In genomic region chr10:113431807-113432206, GRCh38 we compare ENCODE assay signal across 33 cellular contexts.
"Had no signal": no experiment of that assay in that cellular context is flagged by ENCODE, and none has a peak within 500 bp of the region (broad histone marks: within the 10 kb centered on the region; RNA-seq: fewer than 3 reads in every experiment).

No MANE protein-coding gene starts in this region.

- H3K4me3 Mint-ChIP-seq: activated B cell treated with CpG ODN at 0.5 μM for 24 hours; activated CD4-positive, alpha-beta memory T cell treated with anti-CD3 and anti-CD28 coated beads, Interleukin-2, amount 10 ng/mL, durations not matched to agents 7 days and 5 days; activated CD8-positive, alpha-beta memory T cell treated with anti-CD3 and anti-CD28 coated beads, Interleukin-2, amount 10 ng/mL, durations not matched to agents 7 days and 5 days; activated naive CD8-positive, alpha-beta T cell treated with anti-CD3 and anti-CD28 coated beads for 36 hours; central memory CD8-positive, alpha-beta T cell had no signal

- H3K4me1 ChIP-seq: SJCRH30 had no signal

- H3K27me3 ChIP-seq: cardiac muscle cell, SJCRH30 had no signal

- H3K27ac Mint-ChIP-seq: activated B cell treated with CpG ODN at 0.5 μM for 24 hours; activated CD4-positive, alpha-beta memory T cell treated with anti-CD3 and anti-CD28 coated beads, Interleukin-2, amount 10 ng/mL, durations not matched to agents 7 days and 5 days; activated CD8-positive, alpha-beta memory T cell treated with anti-CD3 and anti-CD28 coated beads, Interleukin-2, amount 10 ng/mL, durations not matched to agents 7 days and 5 days; activated naive CD8-positive, alpha-beta T cell treated with anti-CD3 and anti-CD28 coated beads for 36 hours had no signal

- H3K9me3 Mint-ChIP-seq: activated CD4-positive, alpha-beta memory T cell treated with anti-CD3 and anti-CD28 coated beads, Interleukin-2, amount 10 ng/mL, durations not matched to agents 7 days and 5 days; central memory CD8-positive, alpha-beta T cell had no signal

- H3K4me3 ChIP-seq: cardiac muscle cell, SJCRH30, SK-N-MC had no signal

- H3K36me3 ChIP-seq: brain microvascular endothelial cell, cardiac muscle cell, SJCRH30 had no signal

- ATAC-seq: activated CD8-positive, alpha-beta memory T cell treated with anti-CD3 and anti-CD28 coated beads, Interleukin-2, amount 10 ng/mL, durations not matched to agents 7 days and 5 days; Panc1 had no signal

- DNase-seq: activated B cell treated with CpG ODN at 0.5 μM for 24 hours; activated CD4-positive, alpha-beta memory T cell treated with anti-CD3 and anti-CD28 coated beads, Interleukin-2, amount 10 ng/mL, durations not matched to agents 7 days and 5 days; activated CD4-positive, alpha-beta T cell treated with anti-CD3 and anti-CD28 coated beads for 1 hour; activated CD4-positive, alpha-beta T cell treated with anti-CD3 and anti-CD28 coated beads for 48 hours; activated CD8-positive, alpha-beta memory T cell treated with anti-CD3 and anti-CD28 coated beads for 24 hours; activated CD8-positive, alpha-beta memory T cell treated with anti-CD3 and anti-CD28 coated beads, Interleukin-2, amount 10 ng/mL, durations not matched to agents 7 days and 5 days; activated CD8-positive, alpha-beta memory T cell treated with anti-CD3 and anti-CD28 coated beads, Interleukin-2, amount 50 U/mL, for 48 hours; activated effector memory CD4-positive, alpha-beta T cell treated with Interleukin-2 at 50 U/mL for 16 hours; activated naive CD4-positive, alpha-beta T cell; activated naive CD4-positive, alpha-beta T cell treated with anti-CD3 and anti-CD28 coated beads, Interleukin-2, amount 50 U/mL, for 16 hours; activated naive CD8-positive, alpha-beta T cell treated with anti-CD3 and anti-CD28 coated beads for 36 hours; activated T-cell treated with anti-CD3 and anti-CD28 coated beads, Interleukin-2, amount 50 U/mL, for 48 hours; amniotic stem cell; aorta; brain microvascular endothelial cell; NCI-H1436 treated with DMSO at 0.1 percent for 48 hours; NCI-H1694 treated with DMSO at 0.1 percent for 48 hours; NCI-H2029; NCI-H2171 treated with DMSO at 0.1 percent for 48 hours; NCI-H2227 treated with DMSO at 0.1 percent for 48 hours; NCI-H446; NCI-H510A treated with DMSO at 0.1 percent for 48 hours; NCI-H526 treated with DMSO at 0.1 percent for 48 hours; NCI-H774; SHP77; SJCRH30; T-helper 1 cell; T-helper 2 cell; T-helper 9 cell had no signal

- H3K27me3 Mint-ChIP-seq: activated naive CD8-positive, alpha-beta T cell treated with anti-CD3 and anti-CD28 coated beads for 36 hours had no signal

- H3K4me1 Mint-ChIP-seq: activated B cell treated with CpG ODN at 0.5 μM for 24 hours; activated CD4-positive, alpha-beta memory T cell treated with anti-CD3 and anti-CD28 coated beads, Interleukin-2, amount 10 ng/mL, durations not matched to agents 7 days and 5 days; activated CD8-positive, alpha-beta memory T cell treated with anti-CD3 and anti-CD28 coated beads, Interleukin-2, amount 10 ng/mL, durations not matched to agents 7 days and 5 days; activated naive CD8-positive, alpha-beta T cell treated with anti-CD3 and anti-CD28 coated beads for 36 hours; central memory CD8-positive, alpha-beta T cell had no signal

- H3K36me3 Mint-ChIP-seq: activated CD8-positive, alpha-beta memory T cell treated with anti-CD3 and anti-CD28 coated beads, Interleukin-2, amount 10 ng/mL, durations not matched to agents 7 days and 5 days; activated naive CD8-positive, alpha-beta T cell treated with anti-CD3 and anti-CD28 coated beads for 36 hours had no signal
